ENCODE assay signal across 11 cellular contexts in genomic region chr12:3004655-3005565, GRCh38. TPM values are rescaled to one million over a fixed set of nuclear protein-coding genes. Genes with fewer than 3 reads are reported as not detected.
DNase-seq lines count a peak whose midpoint lies in the region; ATAC-seq and TF ChIP-seq lines count a peak whose summit lies in the region.
"Had no signal": no experiment of that assay in that cellular context is flagged by ENCODE, and none has a peak within 500 bp of the region (broad histone marks: within the 10 kb centered on the region; RNA-seq: fewer than 3 reads in every experiment).

No MANE protein-coding gene starts in this region.

- H3K27ac Mint-ChIP-seq in neural progenitor cell, result peak overlapping the region; percentile 39

- no peak for TF ChIP-seq POLR2A in uterus (IDR thresholded peaks at IDR 0.05)

- H3K27me3 Mint-ChIP-seq in neural progenitor cell (ENCODE audit: insufficient read depth, low read depth), result peaks cover 8% of the 10 kb centered on the region

- H3K36me3 ChIP-seq in neural progenitor cell (no peaks in the 10 kb centered on the region), uterus (no peaks in the 10 kb centered on the region)

- H3F3A ChIP-seq in neural progenitor cell (ENCODE audit: low read depth), result no peaks in the 10 kb centered on the region

- no peak overlapping the region for H3K4me3 ChIP-seq in choroid plexus epithelial cell (ENCODE audit: low read depth, low read length)
- H3K4me3 ChIP-seq in neural progenitor cell, result no peak overlapping the region
- no peak overlapping the region for H3K4me3 ChIP-seq in uterus
- H3K4me3 ChIP-seq: SJSA1 had no signal

- peak; percentile 26 for TF ChIP-seq CTCF in choroid plexus epithelial cell (conservative IDR thresholded peaks at IDR 0.05; ENCODE audit: low read depth, low read length)
- TF ChIP-seq CTCF in neural progenitor cell (IDR thresholded peaks at IDR 0.05), result peak; percentile 43
- TF ChIP-seq CTCF in uterus (IDR thresholded peaks at IDR 0.05), result no peak

- ATAC-seq in GM18907 (IDR thresholded peaks at IDR 0.05; ENCODE audit: unreplicated experiment), result no peak

- no peaks in the 10 kb centered on the region for H3K79me2 ChIP-seq in neural progenitor cell (ENCODE audit: low read depth)

- peaks cover 8% of the 10 kb centered on the region for H3K4me1 Mint-ChIP-seq in neural progenitor cell

- H3K4me3 Mint-ChIP-seq in neural progenitor cell, result no peak overlapping the region

- peaks cover 2% of the 10 kb centered on the region for H3K36me3 Mint-ChIP-seq in neural progenitor cell

- no peak overlapping the region for H3K9ac ChIP-seq in neural progenitor cell

- H4K20me1 ChIP-seq in neural progenitor cell (ENCODE audit: low read depth), result no peaks in the 10 kb centered on the region

- H3K9me3 ChIP-seq in neural progenitor cell (ENCODE audit: low read depth) (no peaks in the 10 kb centered on the region), uterus (no peaks in the 10 kb centered on the region)
- H3K9me3 ChIP-seq: SJSA1 had no signal

- H3K27ac ChIP-seq in neural progenitor cell (no peak overlapping the region), uterus (no peak overlapping the region)
- H3K27ac ChIP-seq: SJSA1 had no signal

- DNase-seq in EH (ENCODE audit: low read depth) (peak; percentile 36), M059J (ENCODE audit: low read depth) (peak; percentile 7), choroid plexus epithelial cell (ENCODE audit: low read depth) (no peak), neural progenitor cell (ENCODE audit: low spot score) (no peak), NK-92 (lab: John Stamatoyannopoulos, UW; ENCODE audit: unreplicated experiment) (no peak), NCI-H1092 (lab: John Stamatoyannopoulos, UW) (no peak), uterus (no peak)
- DNase-seq: GF-D8 had no signal

- intact Hi-C loops in uterus (cut with DNase I; ENCODE audit: low total_unique reads), result no loop called here

- H3K9me3 Mint-ChIP-seq in neural progenitor cell, result no peaks in the 10 kb centered on the region

- no peak overlapping the region for H2AFZ ChIP-seq in neural progenitor cell (replicated peaks)

- H3K27me3 ChIP-seq in neural progenitor cell (no peaks in the 10 kb centered on the region), uterus (no peaks in the 10 kb centered on the region)
- H3K27me3 ChIP-seq: SJSA1 had no signal

- H3K4me2 ChIP-seq in neural progenitor cell, result no peak overlapping the region

- peaks cover 2% of the 10 kb centered on the region for H3K4me1 ChIP-seq in neural progenitor cell
- no peaks in the 10 kb centered on the region for H3K4me1 ChIP-seq in uterus

RNA-seq across cellular contexts. Expression of gene TEAD4, which starts 45.7 kb away (rescaled TPM):
- total RNA-seq in M059J (2014; rRNA removed; shearing (Covaris generic)), result 12.3 and 16.5 TPM in 2 replicates
- total RNA-seq in neural progenitor cell (ENCODE audit: low replicate concordance), result 8.8 and 22.5 TPM in 2 replicates
- 10 to 100 TPM in 2 of 4 donors, 1 to 10 TPM in 2; 1.3 to 33.8 (median 14.9) TPM for total RNA-seq in uterus
- total RNA-seq: mononuclear cell had no signal

Comparison
In these comparisons a context has a peak if more than half of its experiments do, and no peak if none do; other contexts are left out.
1. DNase-seq: peak in EH (single experiment) and M059J (single experiment); none in choroid plexus epithelial cell (single experiment), neural progenitor cell (single experiment), NK-92 (single experiment), NCI-H1092 (single experiment) and uterus (0 of 2).
2. CTCF ChIP-seq: peak in choroid plexus epithelial cell (single experiment) and neural progenitor cell (single experiment); none in uterus (0 of 4).